ENCODE assay signal across 28 cellular contexts in genomic region chr15:75680007-75680789, GRCh38. TPM values are rescaled to one million over a fixed set of nuclear protein-coding genes. Genes with fewer than 3 reads are reported as not detected.
DNase-seq lines count a peak whose midpoint lies in the region; ATAC-seq and TF ChIP-seq lines count a peak whose summit lies in the region.
"Had no signal": no experiment of that assay in that cellular context is flagged by ENCODE, and none has a peak within 500 bp of the region (broad histone marks: within the 10 kb centered on the region; RNA-seq: fewer than 3 reads in every experiment).

No MANE protein-coding gene starts in this region.

- H3K27me3 Mint-ChIP-seq in progenitor cell of endocrine pancreas: peaks cover 25% of the 10 kb centered on the region
- H3K27me3 Mint-ChIP-seq: brain; naive thymus-derived CD8-positive, alpha-beta T cell had no signal

- TF ChIP-seq CTCF in RWPE1 (conservative IDR thresholded peaks at IDR 0.05; ENCODE audit: low read depth) (no peak), gastroesophageal sphincter (IDR thresholded peaks at IDR 0.05) (no peak), progenitor cell of endocrine pancreas (IDR thresholded peaks at IDR 0.05; ENCODE audit: unreplicated experiment) (no peak)

- H3K27ac Mint-ChIP-seq in progenitor cell of endocrine pancreas: peak overlapping the region; percentile 9
- H3K27ac Mint-ChIP-seq: CD8-positive, alpha-beta T cell; T-helper 1 cell treated with Interleukin-12 subunit alpha and Interleukin-12 subunit beta and Interleukin-4 antibody, amounts not matched to agents 30 μg/mL and 1 μg/mL, for 36 hours had no signal

- peak; percentile 90 for DNase-seq in H7
- DNase-seq in RWPE1 (ENCODE audit: low spot score): no peak
- DNase-seq in progenitor cell of endocrine pancreas (ENCODE audit: low spot score, unreplicated experiment): no peak
- DNase-seq in NCI-H2029 treated with DMSO at 0.1 percent for 48 hours (lab: John Stamatoyannopoulos, UW): no peak
- DNase-seq in DMS79 treated with DMSO at 0.1 percent for 48 hours (lab: John Stamatoyannopoulos, UW): no peak
- DNase-seq in HCEC 1CT: no peak
- DNase-seq: activated naive CD4-positive, alpha-beta T cell; activated T-cell treated with anti-CD3 and anti-CD28 coated beads, Interleukin-2, amount 50 U/mL, for 48 hours; CD8-positive, alpha-beta T cell; EL; foreskin melanocyte; heart right ventricle; left cardiac atrium; naive thymus-derived CD8-positive, alpha-beta T cell; NCI-H1048; NCI-H187; NCI-H2171; NCI-H510A; ovary; SK-N-SH; small intestine; stimulated activated naive CD4-positive, alpha-beta T cell treated with Interleukin-2 at 50 U/mL for 16 hours; transverse colon had no signal

- H3K4me3 Mint-ChIP-seq in progenitor cell of endocrine pancreas (ENCODE audit: low read depth): no peak overlapping the region
- H3K4me3 Mint-ChIP-seq: brain; CD8-positive, alpha-beta T cell; naive thymus-derived CD8-positive, alpha-beta T cell; T-helper 1 cell treated with Interleukin-12 subunit alpha and Interleukin-12 subunit beta and Interleukin-4 antibody, amounts not matched to agents 30 μg/mL and 1 μg/mL, for 36 hours had no signal

- ATAC-seq in gastroesophageal sphincter: no peak
- no peak for ATAC-seq in GM21529 (IDR thresholded peaks at IDR 0.05; ENCODE audit: unreplicated experiment)
- ATAC-seq: CD8-positive, alpha-beta T cell; heart right ventricle; left cardiac atrium; naive thymus-derived CD8-positive, alpha-beta T cell; Right ventricle myocardium inferior had no signal

- H3K27me3 ChIP-seq in H7 (ENCODE audit: control insufficient read depth, insufficient read depth, low read length) (no peaks in the 10 kb centered on the region), gastroesophageal sphincter (no peaks in the 10 kb centered on the region)
- H3K27me3 ChIP-seq: heart right ventricle, ovary, transverse colon had no signal

- H3K27ac ChIP-seq in RWPE1 (peak overlapping the region; percentile 53), gastroesophageal sphincter (peak overlapping the region in 3 of 4 donors; percentile 35 to 66 (median 54))
- H3K27ac ChIP-seq: heart right ventricle, ovary had no signal

- CTCF ChIA-PET in RWPE1 (lab: Yijun Ruan, JAX): interaction anchor here (0.7 to 0.9 kb wide), 3 partner anchors 13 to 160 kb away, joined by 4 to 6 read pairs (median 4); no protein-coding TSS in a partner anchor

- TF ChIP-seq EP300 in gastroesophageal sphincter (IDR thresholded peaks at IDR 0.05): no peak

- 57 to 72% methylated on average over 3 to 11 of the region's 11 CpGs for WGBS in gastroesophageal sphincter (ENCODE audit: low coverage in 1 of 2), 2 donors

- no peaks in the 10 kb centered on the region for H3K9me3 Mint-ChIP-seq in progenitor cell of endocrine pancreas (ENCODE audit: low read depth)
- H3K9me3 Mint-ChIP-seq: brain; CD8-positive, alpha-beta T cell; naive thymus-derived CD8-positive, alpha-beta T cell; T-helper 1 cell treated with Interleukin-12 subunit alpha and Interleukin-12 subunit beta and Interleukin-4 antibody, amounts not matched to agents 30 μg/mL and 1 μg/mL, for 36 hours had no signal

- H3K36me3 ChIP-seq in H7 (replicated peaks; ENCODE audit: control insufficient read depth, insufficient read depth, low read length): no peaks in the 10 kb centered on the region
- peaks cover 0 to 95% of the 10 kb centered on the region in 2 donors for H3K36me3 ChIP-seq in gastroesophageal sphincter
- H3K36me3 ChIP-seq: ovary, transverse colon had no signal

- TF ChIP-seq POLR2A in gastroesophageal sphincter (IDR thresholded peaks at IDR 0.05): no peak

- H3K9me3 ChIP-seq in gastroesophageal sphincter: no peaks in the 10 kb centered on the region
- H3K9me3 ChIP-seq: heart right ventricle, ovary, SK-N-SH, transverse colon had no signal

- H3K4me1 ChIP-seq in gastroesophageal sphincter: peaks cover 0 to 35% (median 12%) of the 10 kb centered on the region in 3 donors

- no peak overlapping the region for H3K4me3 ChIP-seq in H7 (ENCODE audit: insufficient read depth, low read depth, low read length)
- no peak overlapping the region for H3K4me3 ChIP-seq in gastroesophageal sphincter
- H3K4me3 ChIP-seq: heart right ventricle, ovary, transverse colon had no signal

- H3K36me3 Mint-ChIP-seq in progenitor cell of endocrine pancreas (ENCODE audit: insufficient read depth): no peaks in the 10 kb centered on the region
- H3K36me3 Mint-ChIP-seq: brain; CD8-positive, alpha-beta T cell; naive thymus-derived CD8-positive, alpha-beta T cell had no signal

- POLR2A ChIA-PET in RWPE1 (lab: Yijun Ruan, JAX; ENCODE audit: low non-redundant PET): no interaction called here

- peaks cover 16% of the 10 kb centered on the region for H3K4me1 Mint-ChIP-seq in progenitor cell of endocrine pancreas (ENCODE audit: low read depth)
- H3K4me1 Mint-ChIP-seq: brain; naive thymus-derived CD8-positive, alpha-beta T cell had no signal

RNA-seq across cellular contexts. Expression of gene CSPG4, which starts 32.5 kb away (rescaled TPM):
- 4.3 and 5.0 TPM in 2 replicates for total RNA-seq in H7 (2014; rRNA removed; shearing (Covaris generic))
- total RNA-seq in gastroesophageal sphincter: 100 to 1,000 TPM in 3 of 4 donors, 10 to 100 TPM in 1; 98.7 to 396 (median 151) TPM
- 0.41 and 0.51 TPM in 2 replicates for total RNA-seq in progenitor cell of endocrine pancreas
- total RNA-seq: CD8-positive, alpha-beta T cell; naive thymus-derived CD8-positive, alpha-beta T cell had no signal

RNA-seq across cellular contexts. Expression of gene SNX33, which starts 32.5 kb away (rescaled TPM):
- 13.3 and 14.3 TPM in 2 replicates for total RNA-seq in H7 (2014; rRNA removed; shearing (Covaris generic))
- total RNA-seq in gastroesophageal sphincter: 10 to 100 TPM; 32.8 to 51.5 (median 41.2) TPM
- 24.5 and 29.3 TPM in 2 replicates for total RNA-seq in progenitor cell of endocrine pancreas

RNA-seq across cellular contexts. Expression of gene IMP3, which starts 40.2 kb away (rescaled TPM):
- 132 and 168 TPM in 2 replicates for total RNA-seq in H7 (2014; rRNA removed; shearing (Covaris generic))
- 10 to 100 TPM; 72.8 to 94.9 (median 85.5) TPM for total RNA-seq in gastroesophageal sphincter
- total RNA-seq in progenitor cell of endocrine pancreas: 53.7 and 54.0 TPM in 2 replicates

RNA-seq across cellular contexts. Expression of gene SNUPN, which starts 54.7 kb away (rescaled TPM):
- total RNA-seq in H7 (2014; rRNA removed; shearing (Covaris generic)): 19.2 and 23.4 TPM in 2 replicates
- total RNA-seq in gastroesophageal sphincter: 10 to 100 TPM; 18.6 to 27.3 (median 21.0) TPM
- total RNA-seq in progenitor cell of endocrine pancreas: 16.0 and 21.1 TPM in 2 replicates

Comparison
In these comparisons a context has a peak if more than half of its experiments do, and no peak if none do; other contexts are left out.
1. RNA of gene CSPG4, which starts 32.5 kb away (total RNA-seq): 98.7 to 396 TPM in gastroesophageal sphincter; 4.3 to 5.0 TPM in H7 and 0.41 to 0.51 TPM in progenitor cell of endocrine pancreas; every median in the first group is over 10 times any median in the second.